ENCODE assay signal across 1 cellular context in genomic region chr2:113219889-113220641, GRCh38.
TF ChIP-seq lines count a peak whose summit lies in the region.

No MANE protein-coding gene starts in this region.

TF ChIP-seq in HepG2, 621 proteins besides CTCF, POLR2A, EP300 and RAD21 (continued from another document and continues in another):
- TF ChIP-seq ZNF512B (CRISPR knock-in tag; IDR thresholded peaks at IDR 0.05; ENCODE audit: borderline replicate concordance) (no peak), ETV5 (CRISPR knock-in tag; IDR thresholded peaks at IDR 0.05; ENCODE audit: borderline replicate concordance) (peak; percentile 88), ZFP37 (CRISPR knock-in tag; IDR thresholded peaks at IDR 0.05; ENCODE audit: borderline replicate concordance) (peak; percentile 64; the same call in 1 of the 2 replicates), HIC2 (CRISPR knock-in tag; IDR thresholded peaks at IDR 0.05; ENCODE audit: low read depth) (peak; percentile 83; the same call in 1 of the 2 replicates), PHF8 (CRISPR knock-in tag; IDR thresholded peaks at IDR 0.05) (peak; percentile 65), SOX5 (CRISPR knock-in tag; IDR thresholded peaks at IDR 0.05; ENCODE audit: borderline replicate concordance) (peak; percentile 69; the same call in 1 of the 2 replicates), MEF2D (CRISPR knock-in tag; IDR thresholded peaks at IDR 0.05) (peak; percentile 72), ZNF576 (CRISPR knock-in tag; IDR thresholded peaks at IDR 0.05) (no peak), ZNF639 (CRISPR knock-in tag; conservative IDR thresholded peaks at IDR 0.05) (no peak), ZMYM4 (CRISPR knock-in tag; IDR thresholded peaks at IDR 0.05) (peak; percentile 79), YEATS2 (CRISPR knock-in tag; IDR thresholded peaks at IDR 0.05; ENCODE audit: borderline replicate concordance) (peak; percentile 70; the same call in 1 of the 2 replicates), SP1 (IDR thresholded peaks at IDR 0.05) (no peak), SP1 (CRISPR knock-in tag; IDR thresholded peaks at IDR 0.05) (peak; percentile 75), ZNF121 (CRISPR knock-in tag; IDR thresholded peaks at IDR 0.05) (no peak; the same call in 1 of the 2 replicates), HMG20A (CRISPR knock-in tag; IDR thresholded peaks at IDR 0.05; ENCODE audit: borderline replicate concordance) (peak; percentile 10; the same call in 1 of the 2 replicates), ZNF101 (CRISPR knock-in tag; IDR thresholded peaks at IDR 0.05; ENCODE audit: borderline replicate concordance, low read depth) (no peak), ELF3 (CRISPR knock-in tag; IDR thresholded peaks at IDR 0.05) (peak; percentile 98), SP4 (CRISPR knock-in tag; IDR thresholded peaks at IDR 0.05) (peak; percentile 76; the same call in 1 of the 2 replicates), ZNF337 (CRISPR knock-in tag; IDR thresholded peaks at IDR 0.05; ENCODE audit: borderline replicate concordance, low read depth) (no peak), MAZ (IDR thresholded peaks at IDR 0.05; ENCODE audit: borderline replicate concordance, low read depth, low read length) (0 out of 2 replicates have a peak, but pooled peaks have one; percentile 34), MAZ (CRISPR knock-in tag; IDR thresholded peaks at IDR 0.05; ENCODE audit: low read depth) (no peak), ZNF160 (CRISPR knock-in tag; IDR thresholded peaks at IDR 0.05) (0 out of 2 replicates have a peak, but pooled peaks have one; percentile 62), JARID2 (CRISPR knock-in tag; IDR thresholded peaks at IDR 0.05; ENCODE audit: insufficient replicate concordance) (no peak), ZNF263 (CRISPR knock-in tag; IDR thresholded peaks at IDR 0.05) (peak; percentile 64; the same call in 1 of the 2 replicates), ARNT (IDR thresholded peaks at IDR 0.05) (no peak), ELF4 (CRISPR knock-in tag; IDR thresholded peaks at IDR 0.05; ENCODE audit: borderline replicate concordance) (no peak), ZNF615 (CRISPR knock-in tag; IDR thresholded peaks at IDR 0.05; ENCODE audit: borderline replicate concordance) (peak; percentile 60; the same call in 1 of the 2 replicates), HDAC6 (IDR thresholded peaks at IDR 0.05; ENCODE audit: low read depth, low read length) (no peak), IRF9 (CRISPR knock-in tag; IDR thresholded peaks at IDR 0.05; ENCODE audit: borderline replicate concordance) (no peak), ZBTB25 (CRISPR knock-in tag; IDR thresholded peaks at IDR 0.05) (peak; percentile 44; the same call in 1 of the 2 replicates), ZNF33B (CRISPR knock-in tag; IDR thresholded peaks at IDR 0.05) (0 out of 2 replicates have a peak, but pooled peaks have one; percentile 28), ZNF790 (CRISPR knock-in tag; IDR thresholded peaks at IDR 0.05; ENCODE audit: borderline replicate concordance) (no peak), ZGPAT (CRISPR knock-in tag; IDR thresholded peaks at IDR 0.05) (peak; percentile 66), ZNF766 (CRISPR knock-in tag; IDR thresholded peaks at IDR 0.05; ENCODE audit: borderline replicate concordance) (no peak), KLF16 (CRISPR knock-in tag; IDR thresholded peaks at IDR 0.05) (0 out of 4 replicates have a peak, but pooled peaks of 1 of the 2 experiments have one; percentile 47), ZBTB37 (CRISPR knock-in tag; IDR thresholded peaks at IDR 0.05) (peak; percentile 74; the same call in 1 of the 2 replicates), PPARG (CRISPR knock-in tag; conservative IDR thresholded peaks at IDR 0.05) (peak; percentile 66; the same call in 1 of the 2 replicates), FLYWCH1 (CRISPR knock-in tag; IDR thresholded peaks at IDR 0.05) (no peak), MAFF (IDR thresholded peaks at IDR 0.05; ENCODE audit: low read depth, low read length) (peak; percentile 4; the same call in 1 of the 2 replicates), MIER3 (CRISPR knock-in tag; IDR thresholded peaks at IDR 0.05; ENCODE audit: borderline replicate concordance) (peak; percentile 67; the same call in 1 of the 2 replicates), ZSCAN21 (CRISPR knock-in tag; IDR thresholded peaks at IDR 0.05; ENCODE audit: borderline replicate concordance) (peak; percentile 74; the same call in 1 of the 2 replicates), ZNF674 (CRISPR knock-in tag; IDR thresholded peaks at IDR 0.05; ENCODE audit: low read depth) (no peak), ZNF670 (CRISPR knock-in tag; IDR thresholded peaks at IDR 0.05; ENCODE audit: borderline replicate concordance) (no peak), ZFX (CRISPR knock-in tag; IDR thresholded peaks at IDR 0.05; ENCODE audit: low read depth) (peak; percentile 99), ZNF564 (CRISPR knock-in tag; IDR thresholded peaks at IDR 0.05) (no peak), ZKSCAN8 (CRISPR knock-in tag; IDR thresholded peaks at IDR 0.05; ENCODE audit: borderline replicate concordance) (peak; percentile 28; the same call in 1 of the 2 replicates), ZNF12 (CRISPR knock-in tag; IDR thresholded peaks at IDR 0.05) (0 out of 2 replicates have a peak, but pooled peaks have one; percentile 12), RXRB (CRISPR knock-in tag; IDR thresholded peaks at IDR 0.05; ENCODE audit: borderline replicate concordance) (peak; percentile 84; the same call in 1 of the 2 replicates), ZSCAN31 (CRISPR knock-in tag; IDR thresholded peaks at IDR 0.05; ENCODE audit: low read depth) (peak; percentile 80; the same call in 1 of the 2 replicates), ZNF280B (CRISPR knock-in tag; IDR thresholded peaks at IDR 0.05; ENCODE audit: borderline replicate concordance) (peak; percentile 55; the same call in 1 of the 2 replicates), ZNF180 (CRISPR knock-in tag; IDR thresholded peaks at IDR 0.05; ENCODE audit: borderline replicate concordance, low read depth) (no peak), ATF6 (CRISPR knock-in tag; conservative IDR thresholded peaks at IDR 0.05) (no peak)
